Comparison of ENCODE assay signal across 10 cellular contexts in the genomic region with DNA sequence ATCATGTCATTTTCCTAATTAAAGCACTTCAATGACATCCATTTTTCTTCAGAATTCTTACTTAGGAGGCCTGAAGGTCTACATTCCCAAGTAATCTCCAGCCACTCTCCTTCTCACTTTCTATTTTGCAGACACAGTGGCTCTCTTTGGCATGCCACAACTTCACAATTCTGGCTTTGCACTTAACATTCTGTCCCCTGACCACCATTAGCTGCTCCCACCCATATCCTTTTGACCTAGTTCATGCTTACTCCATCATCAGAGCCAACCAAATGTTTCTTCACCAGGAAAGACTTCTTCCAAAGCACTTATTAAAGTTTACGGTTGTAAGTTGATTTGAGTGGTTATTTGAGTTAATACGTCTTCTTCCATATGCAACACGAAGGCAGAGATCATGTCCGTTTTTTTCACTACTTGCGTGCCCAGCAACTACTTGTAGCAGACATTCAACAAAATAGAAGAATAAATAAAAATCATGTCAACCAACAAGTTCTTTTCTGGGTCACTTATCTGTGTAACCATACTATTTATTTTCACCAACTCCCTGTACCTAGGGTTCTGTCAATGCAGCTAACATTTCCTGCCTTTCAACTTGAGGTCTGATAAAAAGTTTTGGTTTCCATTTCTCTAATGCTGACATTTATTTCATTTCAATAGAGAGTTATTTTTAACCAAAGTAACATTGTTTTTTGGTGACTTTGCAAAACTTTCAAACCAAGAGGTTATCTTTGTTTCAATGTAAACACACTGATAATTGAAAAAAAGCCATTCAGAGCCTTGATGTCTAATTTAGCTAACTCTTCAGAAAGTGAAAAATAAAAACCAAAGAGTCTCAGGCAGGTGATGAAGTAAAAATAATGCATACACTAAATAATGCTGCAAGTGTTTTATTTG. TPM values are rescaled to one million over a fixed set of nuclear protein-coding genes. Genes with fewer than 3 reads are reported as not detected.
DNase-seq lines count a peak whose midpoint lies in the region; ATAC-seq, FAIRE-seq and TF ChIP-seq lines count a peak whose summit lies in the region.
"Had no signal": no experiment of that assay in that cellular context is flagged by ENCODE, and none has a peak within 500 bp of the region (broad histone marks: within the 10 kb centered on the region; RNA-seq: fewer than 3 reads in every experiment).

No MANE protein-coding gene starts in this region.

- H3K4me1 Mint-ChIP-seq in activated naive CD4-positive, alpha-beta T cell treated with anti-CD3 and anti-CD28 coated beads, Interleukin-2, amount 10 ng/mL, durations not matched to agents 7 days and 5 days: peaks cover 77% of the 10 kb centered on the region
- peaks cover 59% of the 10 kb centered on the region for H3K4me1 Mint-ChIP-seq in activated B cell treated with CpG ODN at 0.5 μM for 24 hours

- DNase-seq in activated naive CD4-positive, alpha-beta T cell treated with anti-CD3 and anti-CD28 coated beads, Interleukin-2, amount 10 ng/mL, durations not matched to agents 7 days and 5 days: no peak
- no peak for DNase-seq in activated naive CD4-positive, alpha-beta T cell (lab: John Stamatoyannopoulos, UW)
- DNase-seq in activated B cell treated with CpG ODN at 0.5 μM for 24 hours (no peak), upper lobe of right lung (no peak), RCC 7860 (ENCODE audit: low spot score) (no peak), ureter (ENCODE audit: low spot score) (no peak)
- no peak for DNase-seq in stimulated activated CD4-positive, alpha-beta T cell treated with anti-CD3 and anti-CD28 coated beads, Interleukin-2, amount 100 ng/mL, for 24 hours
- DNase-seq: heart left ventricle, KBM-7 had no signal

- no peaks in the 10 kb centered on the region for H3K9me3 Mint-ChIP-seq in activated naive CD4-positive, alpha-beta T cell treated with anti-CD3 and anti-CD28 coated beads, Interleukin-2, amount 10 ng/mL, durations not matched to agents 7 days and 5 days
- H3K9me3 Mint-ChIP-seq in activated B cell treated with CpG ODN at 0.5 μM for 24 hours: no peaks in the 10 kb centered on the region

- no peak for FAIRE-seq in RCC 7860 (lab: Jason Lieb, UNC)

- H3K27ac Mint-ChIP-seq in activated naive CD4-positive, alpha-beta T cell treated with anti-CD3 and anti-CD28 coated beads, Interleukin-2, amount 10 ng/mL, durations not matched to agents 7 days and 5 days: peak overlapping the region; percentile 94
- H3K27ac Mint-ChIP-seq in activated B cell treated with CpG ODN at 0.5 μM for 24 hours: peak overlapping the region; percentile 66

- no peaks in the 10 kb centered on the region for H3K9me3 ChIP-seq in upper lobe of right lung
- H3K9me3 ChIP-seq: heart left ventricle had no signal

- peaks cover 9% of the 10 kb centered on the region for H3K36me3 Mint-ChIP-seq in activated naive CD4-positive, alpha-beta T cell treated with anti-CD3 and anti-CD28 coated beads, Interleukin-2, amount 10 ng/mL, durations not matched to agents 7 days and 5 days
- H3K36me3 Mint-ChIP-seq in activated B cell treated with CpG ODN at 0.5 μM for 24 hours (ENCODE audit: low read depth): no peaks in the 10 kb centered on the region

- POLR2A ChIA-PET in activated B cell treated with CpG ODN at 0.5 μM for 24 hours (lab: Charles Lee): interaction anchor here (1.0 to 2.1 kb wide), 2 partner anchors 10 to 181 kb away, joined by 3 to 10 read pairs; partner anchors contain the start of gene TIPARP

- no peak overlapping the region for H3K4me3 ChIP-seq in upper lobe of right lung
- H3K4me3 ChIP-seq: heart left ventricle had no signal

- intact Hi-C loops in activated B cell treated with CpG ODN at 0.5 μM for 24 hours (cut with micrococcal nuclease) (loop anchor here (1.0 kb wide), 1 partner anchor 9 kb away; no protein-coding TSS in a partner anchor), upper lobe of right lung (cut with DNase I) (no loop called here)

- H3K27me3 Mint-ChIP-seq in activated naive CD4-positive, alpha-beta T cell treated with anti-CD3 and anti-CD28 coated beads, Interleukin-2, amount 10 ng/mL, durations not matched to agents 7 days and 5 days: no peaks in the 10 kb centered on the region
- no peaks in the 10 kb centered on the region for H3K27me3 Mint-ChIP-seq in activated B cell treated with CpG ODN at 0.5 μM for 24 hours

- no peak for TF ChIP-seq CTCF in activated B cell treated with CpG ODN at 0.5 μM for 24 hours (IDR thresholded peaks at IDR 0.05)
- no peak for TF ChIP-seq CTCF in upper lobe of right lung (IDR thresholded peaks at IDR 0.05)

- H3K36me3 ChIP-seq in upper lobe of right lung: no peaks in the 10 kb centered on the region
- H3K36me3 ChIP-seq: heart left ventricle had no signal

- H3K4me3 Mint-ChIP-seq in activated naive CD4-positive, alpha-beta T cell treated with anti-CD3 and anti-CD28 coated beads, Interleukin-2, amount 10 ng/mL, durations not matched to agents 7 days and 5 days: peak overlapping the region; percentile 36
- H3K4me3 Mint-ChIP-seq in activated B cell treated with CpG ODN at 0.5 μM for 24 hours: peak overlapping the region; percentile 21

- H3K27ac ChIP-seq in upper lobe of right lung: peak overlapping the region; percentile 52

- peak; percentile 50 for ATAC-seq in HG02970 (IDR thresholded peaks at IDR 0.05; ENCODE audit: low FRiP score, unreplicated experiment)
- ATAC-seq in activated B cell treated with CpG ODN at 0.5 μM for 24 hours (ENCODE audit: low read depth): no peak
- peak; percentile 72 for ATAC-seq in upper lobe of right lung
- ATAC-seq: heart left ventricle had no signal

- H3K4me1 ChIP-seq in upper lobe of right lung: peaks cover 19% of the 10 kb centered on the region

- CTCF ChIA-PET in activated naive CD4-positive, alpha-beta T cell treated with anti-CD3 and anti-CD28 coated beads, Interleukin-2, amount 10 ng/mL, durations not matched to agents 7 days and 5 days (lab: Charles Lee): interaction anchor here (0.9 to 1.6 kb wide), 5 partner anchors 9 to 101 kb away, joined by 3 to 5 read pairs (median 4); partner anchors contain the start of gene TIPARP
- CTCF ChIA-PET in activated B cell treated with CpG ODN at 0.5 μM for 24 hours (lab: Charles Lee): interaction anchor here (1.2 to 2.0 kb wide), 2 partner anchors 9 to 109 kb away, joined by 3 to 13 read pairs; partner anchors contain the start of gene SSR3

- H3K27me3 ChIP-seq in upper lobe of right lung: no peaks in the 10 kb centered on the region
- H3K27me3 ChIP-seq: heart left ventricle had no signal

RNA-seq across cellular contexts. Expression of gene TIPARP, which starts 9.9 kb away (rescaled TPM):
- total RNA-seq in activated B cell treated with CpG ODN at 0.5 μM for 24 hours: 31.3 and 32.3 TPM in 2 replicates
- 56.9 TPM for total RNA-seq in upper lobe of right lung
- 30.2 TPM for total RNA-seq in ureter
